Comparison of ENCODE assay signal across 22 cellular contexts in genomic region chr1:17218939-17219338, GRCh38. TPM values are rescaled to one million over a fixed set of nuclear protein-coding genes. Genes with fewer than 3 reads are reported as not detected.
A peak's percentile ranks its signal among the peaks of the same experiment; 100 is the strongest.
DNase-seq lines count a peak whose midpoint lies in the region; ATAC-seq and TF ChIP-seq lines count a peak whose summit lies in the region.
"Had no signal": no experiment of that assay in that cellular context is flagged by ENCODE, and none has a peak within 500 bp of the region (broad histone marks: within the 10 kb centered on the region; RNA-seq: fewer than 3 reads in every experiment).

No MANE protein-coding gene starts in this region.

- H3K4me1 Mint-ChIP-seq in T-helper 17 cell = peaks cover 9% of the 10 kb centered on the region

- H3K27ac ChIP-seq in WERI-Rb-1 (no peak overlapping the region), left lung (no peak overlapping the region)
- H3K27ac ChIP-seq: 22Rv1; BLaER1 treated with 17β-estradiol and CSF1 and Interleukin-3, amounts not matched to agents 10 nM and 100 nM; SK-N-MC had no signal

- H3K27me3 ChIP-seq in WERI-Rb-1 (ENCODE audit: insufficient read depth, low read depth, severe bottlenecking) (no peaks in the 10 kb centered on the region), left lung (peaks cover 0 to 67% of the 10 kb centered on the region in 2 donors)

- H3K36me3 Mint-ChIP-seq in T-helper 17 cell (ENCODE audit: low read depth) = peaks cover 7% of the 10 kb centered on the region
- H3K36me3 Mint-ChIP-seq: CD4-positive, alpha-beta memory T cell had no signal

- H3K27ac Mint-ChIP-seq in T-helper 17 cell = no peak overlapping the region
- H3K27ac Mint-ChIP-seq: CD4-positive, alpha-beta memory T cell had no signal

- intact Hi-C loops in left lung (cut with DNase I) = no loop called here

- DNase-seq in DMS53 (lab: John Stamatoyannopoulos, UW) (peak; percentile 44), DMS53 treated with DMSO at 0.1 percent for 48 hours (lab: John Stamatoyannopoulos, UW; ENCODE audit: unreplicated experiment) (no peak), COLO668 (lab: John Stamatoyannopoulos, UW; ENCODE audit: unreplicated experiment) (peak; percentile 44), NCI-H2196 treated with DMSO at 0.1 percent for 48 hours (lab: John Stamatoyannopoulos, UW; ENCODE audit: unreplicated experiment) (peak; percentile 26), WERI-Rb-1 (peak; percentile 25), T-helper 17 cell (no peak), left lung (no peak)
- DNase-seq: Calu3; CD4-positive, alpha-beta memory T cell; DMS153; IMR-90; Karpas-422; NCI-H187; NCI-H226; NK-92 treated with Interleukin-12 subunit alpha and Interleukin-12 subunit beta, amount 100 ng/mL, for 24 hours; SHP77; SW 1271; T-helper 2 cell had no signal

- no peak overlapping the region for H3K4me3 Mint-ChIP-seq in T-helper 17 cell
- H3K4me3 Mint-ChIP-seq: CD4-positive, alpha-beta memory T cell had no signal

- H3K4me3 ChIP-seq in WERI-Rb-1 (ENCODE audit: low read depth, low read length) (no peak overlapping the region), left lung (no peak overlapping the region)
- H3K4me3 ChIP-seq: BLaER1 treated with 17β-estradiol and CSF1 and Interleukin-3, amounts not matched to agents 10 nM and 100 nM; SK-N-MC had no signal

- H3K36me3 ChIP-seq in WERI-Rb-1 = no peaks in the 10 kb centered on the region
- no peaks in the 10 kb centered on the region for H3K36me3 ChIP-seq in left lung
- H3K36me3 ChIP-seq: BLaER1 treated with 17β-estradiol and CSF1 and Interleukin-3, amounts not matched to agents 10 nM and 100 nM had no signal

- peaks cover 50% of the 10 kb centered on the region for H3K27me3 Mint-ChIP-seq in T-helper 17 cell

- ATAC-seq in T-helper 17 cell (no peak), GM21447 (IDR thresholded peaks at IDR 0.05; ENCODE audit: unreplicated experiment) (no peak), left lung (no peak)

- H3K4me1 ChIP-seq in left lung = no peaks in the 10 kb centered on the region

- H3K9me3 ChIP-seq in WERI-Rb-1 (ENCODE audit: severe bottlenecking) (no peaks in the 10 kb centered on the region), T-helper 17 cell (ENCODE audit: control insufficient read depth, low read length, poor library complexity, severe bottlenecking) (no peaks in the 10 kb centered on the region), left lung (no peaks in the 10 kb centered on the region)
- H3K9me3 ChIP-seq: BLaER1 treated with 17β-estradiol and CSF1 and Interleukin-3, amounts not matched to agents 10 nM and 100 nM had no signal

- no peak for TF ChIP-seq CTCF in WERI-Rb-1 (IDR thresholded peaks at IDR 0.05; ENCODE audit: low read depth, low read length)
- no peak for TF ChIP-seq CTCF in left lung (IDR thresholded peaks at IDR 0.05)

RNA-seq across cellular contexts. Expression of gene PADI1, which starts 14.0 kb away (rescaled TPM):
- not detected for total RNA-seq in T-helper 17 cell
- total RNA-seq in left lung = not detected
- total RNA-seq: CD4-positive, alpha-beta memory T cell; IMR-90 had no signal

RNA-seq across cellular contexts. Expression of gene PADI3, which starts 30.0 kb away (rescaled TPM):
- not detected for total RNA-seq in T-helper 17 cell
- not detected for total RNA-seq in left lung
- total RNA-seq: CD4-positive, alpha-beta memory T cell; IMR-90 had no signal

Comparison
In these comparisons a context has a peak if more than half of its experiments do, and no peak if none do; other contexts are left out.
1. DNase-seq: peak in DMS53 (single experiment), COLO668 (single experiment), NCI-H2196 treated with DMSO at 0.1 percent for 48 hours (single experiment) and WERI-Rb-1 (single experiment); none in DMS53 treated with DMSO at 0.1 percent for 48 hours (single experiment), T-helper 17 cell (0 of 3) and left lung (0 of 2).